Comparison of ENCODE assay signal across 1 cellular context in genomic region chr10:43265799-43266721, GRCh38.
TF ChIP-seq lines count a peak whose summit lies in the region.

No MANE protein-coding gene starts in this region.

TF ChIP-seq in GM12878, 131 proteins besides CTCF, POLR2A, EP300 and RAD21 (continued from another document):
- no peak for TF ChIP-seq SPI1 (IDR thresholded peaks at IDR 0.05; ENCODE audit: borderline replicate concordance, insufficient read depth, low read depth, low read length)
- TF ChIP-seq ZNF384 (IDR thresholded peaks at IDR 0.05; ENCODE audit: borderline replicate concordance, low read depth, low read length): no peak
- no peak for TF ChIP-seq SUZ12 (IDR thresholded peaks at IDR 0.05; ENCODE audit: unreplicated experiment)
- TF ChIP-seq ASH2L (IDR thresholded peaks at IDR 0.05; ENCODE audit: borderline replicate concordance, low read depth): no peak
- no peak for TF ChIP-seq TAF1 (IDR thresholded peaks at IDR 0.05; ENCODE audit: borderline replicate concordance, low read depth, low read length)
- TF ChIP-seq ETV6 (conservative IDR thresholded peaks at IDR 0.05 in 1 of 2, IDR thresholded peaks at IDR 0.05 in 1 of 2; ENCODE audit: borderline replicate concordance in 1 of 2, low read depth in 1 of 2): no peak
